32 cellular contexts compared by ENCODE assay signal in the genomic region with DNA sequence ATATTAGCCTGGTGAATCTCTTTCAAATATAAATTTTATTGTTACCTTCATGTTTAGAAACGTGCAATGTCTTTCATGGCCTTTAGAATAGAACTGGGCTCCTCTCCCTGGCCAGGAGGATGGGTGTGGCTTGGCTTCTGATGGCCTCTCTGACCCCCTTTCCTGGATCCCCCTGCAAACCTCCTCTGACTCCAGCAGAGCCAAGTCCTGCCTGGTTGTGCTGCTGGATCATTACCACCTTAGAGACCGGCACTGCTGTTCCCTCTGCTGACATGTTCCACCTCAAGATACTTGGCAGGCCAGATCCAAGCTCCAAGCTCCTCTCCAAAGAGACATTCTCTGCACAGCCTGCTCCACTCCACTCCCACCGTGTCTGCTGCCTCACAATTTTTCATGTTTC.
"Had no signal": no experiment of that assay in that cellular context is flagged by ENCODE, and none has a peak within 500 bp of the region (broad histone marks: within the 10 kb centered on the region; RNA-seq: fewer than 3 reads in every experiment).

No MANE protein-coding gene starts in this region.

- H3K27ac ChIP-seq: KMS-11, PC-9, RWPE1, SJSA1 had no signal

- H3K9me3 ChIP-seq: MG63, SJSA1, SK-N-SH had no signal

- H3K9me2 ChIP-seq: SK-N-SH had no signal

- H3K4me1 ChIP-seq: SJSA1 had no signal

- H3K36me3 ChIP-seq: MG63, SJSA1 had no signal

- ATAC-seq: Panc1, Right ventricle myocardium inferior had no signal

- H3K27me3 ChIP-seq: MG63 had no signal

- H3K9ac ChIP-seq: KMS-11, SK-N-SH had no signal

- DNase-seq: Karpas-422, NCI-H1048, NCI-H1092 treated with DMSO at 0.1 percent for 48 hours, NCI-H1105 treated with DMSO at 0.1 percent for 48 hours, NCI-H1417, NCI-H1436, NCI-H146, NCI-H1694, NCI-H187, NCI-H1930, NCI-H2029 treated with DMSO at 0.1 percent for 48 hours, NCI-H2081 treated with DMSO at 0.1 percent for 48 hours, NCI-H2107, NCI-H2171, NCI-H226, NCI-H446 treated with DMSO at 0.1 percent for 48 hours, NCI-H510A, NCI-H524, NCI-H526, NCI-H69, NCI-H748 treated with DMSO at 0.1 percent for 48 hours, NCI-H82, PC-9, SHP77 treated with DMSO at 0.1 percent for 48 hours, SK-N-SH, SW 1271 had no signal

- H3K4me2 ChIP-seq: KMS-11, PC-9, SK-N-SH had no signal

- H2AFZ ChIP-seq: PC-9 had no signal

- H3K4me3 ChIP-seq: MG63, PC-9, SJSA1 had no signal
